12 cellular contexts compared by ENCODE assay signal in the genomic region with DNA sequence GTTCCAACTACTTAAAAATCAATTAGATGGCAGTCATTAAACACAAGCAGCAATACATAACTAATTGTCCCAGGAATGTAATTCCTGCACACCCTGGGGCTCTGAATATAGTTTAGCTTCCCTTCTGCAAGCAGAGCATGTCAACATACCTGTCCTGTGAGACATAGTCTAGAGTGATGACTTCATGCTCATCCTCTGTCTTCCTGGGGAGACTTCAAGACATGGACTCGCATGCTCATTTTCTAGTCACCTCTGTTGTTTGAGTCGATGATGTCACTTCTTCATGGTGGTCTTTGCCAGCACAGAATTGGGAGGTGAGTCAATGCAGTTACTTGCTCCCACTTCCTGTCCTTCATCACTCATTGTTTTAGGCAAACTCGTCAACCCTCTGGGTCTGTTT. TPM values are rescaled to one million over a fixed set of nuclear protein-coding genes. Genes with fewer than 3 reads are reported as not detected.
DNase-seq lines count a peak whose midpoint lies in the region; ATAC-seq and TF ChIP-seq lines count a peak whose summit lies in the region.
"Had no signal": no experiment of that assay in that cellular context is flagged by ENCODE, and none has a peak within 500 bp of the region (broad histone marks: within the 10 kb centered on the region; RNA-seq: fewer than 3 reads in every experiment).

No MANE protein-coding gene starts in this region.

- H3K4me3 ChIP-seq in upper lobe of left lung, result no peak overlapping the region

- H3K9me3 ChIP-seq in upper lobe of left lung, result no peaks in the 10 kb centered on the region

- TF ChIP-seq POLR2A in upper lobe of left lung (IDR thresholded peaks at IDR 0.05), result no peak

- DNase-seq in EL, result peak; percentile 97
- DNase-seq in NCI-H69 (lab: John Stamatoyannopoulos, UW), result peak; percentile 83
- peak; percentile 60 for DNase-seq in dermis blood vessel endothelial cell
- peak; percentile 69 for DNase-seq in non-pigmented ciliary epithelial cell (ENCODE audit: low read depth)
- DNase-seq in DMS114 treated with DMSO at 0.1 percent for 48 hours (lab: John Stamatoyannopoulos, UW; ENCODE audit: unreplicated experiment), result no peak
- DNase-seq in stimulated activated CD4-positive, alpha-beta T cell treated with anti-CD3 and anti-CD28 coated beads, Interleukin-4, amount 100 ng/mL, for 24 hours, result no peak
- no peak for DNase-seq in upper lobe of left lung
- DNase-seq: activated CD4-positive, CD25-positive, alpha-beta regulatory T cell; NCI-H1092; NCI-H524; SIG-M5 had no signal

- H3K27me3 ChIP-seq in upper lobe of left lung, result no peaks in the 10 kb centered on the region

- WGBS in upper lobe of left lung, 2 donors, result 79 to 84% methylated on average over 3 of the region's 3 CpGs

- no peak for TF ChIP-seq CTCF in upper lobe of left lung (IDR thresholded peaks at IDR 0.05)

- H3K36me3 ChIP-seq in upper lobe of left lung, result no peaks in the 10 kb centered on the region

- H3K4me1 ChIP-seq in upper lobe of left lung, result no peaks in the 10 kb centered on the region

- H3K27ac ChIP-seq in upper lobe of left lung, result no peak overlapping the region

- no peak for TF ChIP-seq EP300 in upper lobe of left lung (IDR thresholded peaks at IDR 0.05)

- no peak for ATAC-seq in HG02973 (IDR thresholded peaks at IDR 0.05; ENCODE audit: unreplicated experiment)
- no peak for ATAC-seq in upper lobe of left lung (ENCODE audit: low FRiP score in 2 of 2)

RNA-seq across cellular contexts. Expression of a gene that starts 15.8 kb away (rescaled TPM):
- total RNA-seq in dermis blood vessel endothelial cell (6.7 and 7.7 TPM in 2 replicates), upper lobe of left lung (10 to 100 TPM; 17.1 to 74.6 (median 28.4) TPM)

RNA-seq across cellular contexts. Expression of a gene that starts 31.1 kb away (rescaled TPM):
- total RNA-seq in dermis blood vessel endothelial cell (not detected in 2 replicates), upper lobe of left lung (under 1 TPM in 4 of 6 donors, not detected in 2; 0.31 to 0.81 (median 0.52) TPM)

Comparison
In these comparisons a context has a peak if more than half of its experiments do, and no peak if none do; other contexts are left out.
1. DNase-seq: peak in EL (single experiment), NCI-H69 (single experiment), dermis blood vessel endothelial cell (single experiment) and non-pigmented ciliary epithelial cell (single experiment); none in DMS114 treated with DMSO at 0.1 percent for 48 hours (single experiment), stimulated activated CD4-positive, alpha-beta T cell treated with anti-CD3 and anti-CD28 coated beads, Interleukin-4, amount 100 ng/mL, for 24 hours (single experiment) and upper lobe of left lung (0 of 2).